19 cellular contexts compared by ENCODE assay signal in genomic region chr10:97570789-97571536, GRCh38. TPM values are rescaled to one million over a fixed set of nuclear protein-coding genes. Genes with fewer than 3 reads are reported as not detected.
DNase-seq lines count a peak whose midpoint lies in the region.
"Had no signal": no experiment of that assay in that cellular context is flagged by ENCODE, and none has a peak within 500 bp of the region (broad histone marks: within the 10 kb centered on the region; RNA-seq: fewer than 3 reads in every experiment).

No MANE protein-coding gene starts in this region.

- 95% methylated on average over 6 of the region's 6 CpGs for WGBS in mesenchymal stem cell

- no peak overlapping the region for H3K14ac ChIP-seq in mesenchymal stem cell (ENCODE audit: low read length in 2 of 2)

- H3K18ac ChIP-seq in mesenchymal stem cell (ENCODE audit: low read depth in 1 of 2, low read length in 2 of 2) = no peak overlapping the region

- H3K27ac ChIP-seq in mesenchymal stem cell (ENCODE audit: low read length, poor library complexity, severe bottlenecking) = peak overlapping the region; percentile 73
- H3K27ac ChIP-seq in temporal lobe (ENCODE audit: low read depth, low read length) = peak overlapping the region; percentile 47
- H3K27ac ChIP-seq: 22Rv1, ovary had no signal

- H3K27me3 ChIP-seq in mesenchymal stem cell (ENCODE audit: control insufficient read depth in 1 of 2, insufficient read depth in 1 of 2, low read length in 2 of 2) = no peaks in the 10 kb centered on the region
- H3K27me3 ChIP-seq: ovary, upper lobe of right lung had no signal

- no peak overlapping the region for H4K8ac ChIP-seq in mesenchymal stem cell (ENCODE audit: low read length)

- no peak overlapping the region for H2AFZ ChIP-seq in mesenchymal stem cell (ENCODE audit: low read depth, low read length)

- H3K4ac ChIP-seq in mesenchymal stem cell (ENCODE audit: low read depth in 1 of 2, low read length in 2 of 2) = no peak overlapping the region

- peaks cover 15% of the 10 kb centered on the region for H3K79me1 ChIP-seq in mesenchymal stem cell (replicated peaks; ENCODE audit: low read length, poor library complexity, severe bottlenecking)

- no peak overlapping the region for H4K91ac ChIP-seq in mesenchymal stem cell (ENCODE audit: low read length)

- peak overlapping the region; percentile 48 for H2BK5ac ChIP-seq in mesenchymal stem cell (ENCODE audit: low read depth, low read length, poor library complexity, severe bottlenecking)

- H2BK15ac ChIP-seq in mesenchymal stem cell (ENCODE audit: low read depth, poor library complexity, severe bottlenecking) = no peak overlapping the region

- H3K4me2 ChIP-seq in mesenchymal stem cell (ENCODE audit: low read length, poor library complexity, severe bottlenecking) = no peak overlapping the region

- H3K4me3 ChIP-seq in mesenchymal stem cell (ENCODE audit: insufficient read depth in 1 of 2, low read depth in 1 of 2, low read length in 2 of 2) = no peak overlapping the region
- H3K4me3 ChIP-seq: ovary, upper lobe of right lung had no signal

- no peaks in the 10 kb centered on the region for H3K9me3 ChIP-seq in mesenchymal stem cell (ENCODE audit: control insufficient read depth, low read length)
- H3K9me3 ChIP-seq: ovary, upper lobe of right lung had no signal

- H2BK120ac ChIP-seq in mesenchymal stem cell (ENCODE audit: low read depth, low read length) = no peak overlapping the region

- DNase-seq in NCI-H82 (lab: John Stamatoyannopoulos, UW) (peak; percentile 21), NCI-H82 treated with DMSO at 0.1 percent for 48 hours (lab: John Stamatoyannopoulos, UW; ENCODE audit: unreplicated experiment) (no peak), cerebellar cortex (ENCODE audit: low spot score) (peak; percentile 93), mesenchymal stem cell (no peak), DMS153 treated with DMSO at 0.1 percent for 48 hours (lab: John Stamatoyannopoulos, UW; ENCODE audit: unreplicated experiment) (no peak), HT-29 (ENCODE audit: low spot score) (no peak)
- no peak for DNase-seq in activated CD4-positive, alpha-beta T cell treated with anti-CD3 and anti-CD28 coated beads for 48 hours
- DNase-seq: amniotic stem cell, EL, Kasumi-1, NCI-H187, NCI-H526 treated with DMSO at 0.1 percent for 48 hours, RPMI8226, T-helper 9 cell, upper lobe of right lung had no signal

- H3K9ac ChIP-seq in mesenchymal stem cell (ENCODE audit: low read length) = no peak overlapping the region

- H3K36me3 ChIP-seq in mesenchymal stem cell (ENCODE audit: control insufficient read depth in 1 of 2, insufficient read depth in 2 of 2, low read depth in 1 of 2, low read length in 2 of 2) = peaks cover 32 to 42% of the 10 kb centered on the region in 2 experiments
- H3K36me3 ChIP-seq: ovary had no signal

- H2BK12ac ChIP-seq in mesenchymal stem cell (ENCODE audit: low read length in 2 of 2) = no peak overlapping the region

- H3K23ac ChIP-seq in mesenchymal stem cell (ENCODE audit: low read length in 2 of 2) = no peak overlapping the region

- H2AK5ac ChIP-seq in mesenchymal stem cell (ENCODE audit: low read length, severe bottlenecking) = peak overlapping the region; percentile 82

- H3K4me1 ChIP-seq in mesenchymal stem cell (ENCODE audit: control insufficient read depth, insufficient read depth, low read depth, low read length) = peaks cover 52% of the 10 kb centered on the region

RNA-seq across cellular contexts. Expression of gene ANKRD2, which starts 1.6 kb away (rescaled TPM):
- 0.04 TPM for polyA plus RNA-seq in mesenchymal stem cell (2013, experiment 1 of 2)
- polyA plus RNA-seq in mesenchymal stem cell (2013, experiment 2 of 2) = not detected
- total RNA-seq in temporal lobe = not detected
- 0.23 TPM in 1 of 2 replicates, not detected in the other for total RNA-seq in HT-29 (2014; rRNA removed; shearing (Covaris generic))
- total RNA-seq: mononuclear cell had no signal

RNA-seq across cellular contexts. Expression of gene HOGA1, which starts 13.2 kb away (rescaled TPM):
- 0.23 TPM for polyA plus RNA-seq in mesenchymal stem cell (2013, experiment 1 of 2)
- polyA plus RNA-seq in mesenchymal stem cell (2013, experiment 2 of 2) = 0.27 TPM
- 0.25 TPM for total RNA-seq in temporal lobe
- total RNA-seq in HT-29 (2014; rRNA removed; shearing (Covaris generic)) = 0.26 and 0.36 TPM in 2 replicates
- total RNA-seq: mononuclear cell had no signal

RNA-seq across cellular contexts. Expression of gene C10orf62, which starts 18.6 kb away (rescaled TPM):
- polyA plus RNA-seq in mesenchymal stem cell (2013, experiment 1 of 2) = not detected
- polyA plus RNA-seq in mesenchymal stem cell (2013, experiment 2 of 2) = not detected
- total RNA-seq in temporal lobe = not detected
- total RNA-seq in HT-29 (2014; rRNA removed; shearing (Covaris generic)) = not detected in 2 replicates
- total RNA-seq: mononuclear cell, upper lobe of right lung had no signal
- polyA plus RNA-seq: ovary had no signal

Comparison
In these comparisons a context has a peak if more than half of its experiments do, and no peak if none do; other contexts are left out.
1. DNase-seq: peak in NCI-H82 (single experiment) and cerebellar cortex (single experiment); none in NCI-H82 treated with DMSO at 0.1 percent for 48 hours (single experiment), mesenchymal stem cell (single experiment), DMS153 treated with DMSO at 0.1 percent for 48 hours (single experiment), HT-29 (single experiment) and activated CD4-positive, alpha-beta T cell treated with anti-CD3 and anti-CD28 coated beads for 48 hours (single experiment).